In genomic region chr21:34974162-34974981, GRCh38 we compare ENCODE assay signal across 9 cellular contexts.
A peak's percentile ranks its signal among the peaks of the same experiment; 100 is the strongest.
DNase-seq lines count a peak whose midpoint lies in the region; ATAC-seq, FAIRE-seq and TF ChIP-seq lines count a peak whose summit lies in the region.
"Had no signal": no experiment of that assay in that cellular context is flagged by ENCODE, and none has a peak within 500 bp of the region (broad histone marks: within the 10 kb centered on the region; RNA-seq: fewer than 3 reads in every experiment).

No MANE protein-coding gene starts in this region.

- H3K9me3 Mint-ChIP-seq in activated T-cell treated with anti-CD3 and anti-CD28 coated beads, Interleukin-2, amount 50 U/mL, for 4 hours: no peaks in the 10 kb centered on the region

- DNase-seq in NK-92 treated with Interleukin-12 subunit alpha and Interleukin-12 subunit beta, amount 100 ng/mL, for 24 hours (lab: John Stamatoyannopoulos, UW): peak; percentile 61
- DNase-seq in NK-92 (lab: John Stamatoyannopoulos, UW; ENCODE audit: unreplicated experiment) (no peak), D721Med (ENCODE audit: insufficient read length, low spot score) (no peak), coronary artery (ENCODE audit: low spot score) (no peak), SW 1271 (lab: John Stamatoyannopoulos, UW) (no peak)
- no peak for DNase-seq in activated T-cell treated with anti-CD3 and anti-CD28 coated beads, Interleukin-2, amount 50 U/mL, for 4 hours
- DNase-seq in stimulated activated naive CD4-positive, alpha-beta T cell (lab: John Stamatoyannopoulos, UW): peak; percentile 4 to 82 (median 46)

- peak overlapping the region; percentile 75 for H3K4me3 Mint-ChIP-seq in activated T-cell treated with anti-CD3 and anti-CD28 coated beads, Interleukin-2, amount 50 U/mL, for 4 hours

- H3K27ac ChIP-seq in coronary artery: no peak overlapping the region
- H3K27ac ChIP-seq: 22Rv1 had no signal

- peak; percentile 87 for ATAC-seq in HG03280 (IDR thresholded peaks at IDR 0.05; ENCODE audit: unreplicated experiment)
- peak; percentile 88 to 91 for ATAC-seq in activated T-cell treated with anti-CD3 and anti-CD28 coated beads, Interleukin-2, amount 50 U/mL, for 4 hours

- H3K27me3 Mint-ChIP-seq in activated T-cell treated with anti-CD3 and anti-CD28 coated beads, Interleukin-2, amount 50 U/mL, for 4 hours (ENCODE audit: low read depth): no peaks in the 10 kb centered on the region

- H3K4me3 ChIP-seq in coronary artery: no peak overlapping the region

- TF ChIP-seq CTCF in D721Med (IDR thresholded peaks at IDR 0.05; ENCODE audit: insufficient read depth, missing control alignments) (no peak), coronary artery (IDR thresholded peaks at IDR 0.05) (no peak)

- no peak for FAIRE-seq in D721Med (lab: Jason Lieb, UNC)

- H3K4me1 Mint-ChIP-seq in activated T-cell treated with anti-CD3 and anti-CD28 coated beads, Interleukin-2, amount 50 U/mL, for 4 hours (ENCODE audit: low read depth): peaks cover 78% of the 10 kb centered on the region

- H3K36me3 Mint-ChIP-seq in activated T-cell treated with anti-CD3 and anti-CD28 coated beads, Interleukin-2, amount 50 U/mL, for 4 hours (ENCODE audit: insufficient read depth): peaks cover 28% of the 10 kb centered on the region

Comparison
In these comparisons a context has a peak if more than half of its experiments do, and no peak if none do; other contexts are left out.
1. DNase-seq: peak in NK-92 treated with Interleukin-12 subunit alpha and Interleukin-12 subunit beta, amount 100 ng/mL, for 24 hours (single experiment) and stimulated activated naive CD4-positive, alpha-beta T cell (6 of 6); none in NK-92 (single experiment), activated T-cell treated with anti-CD3 and anti-CD28 coated beads, Interleukin-2, amount 50 U/mL, for 4 hours (single experiment), D721Med (single experiment), coronary artery (single experiment) and SW 1271 (0 of 2).